Comparison of ENCODE assay signal across 20 cellular contexts in the genomic region with DNA sequence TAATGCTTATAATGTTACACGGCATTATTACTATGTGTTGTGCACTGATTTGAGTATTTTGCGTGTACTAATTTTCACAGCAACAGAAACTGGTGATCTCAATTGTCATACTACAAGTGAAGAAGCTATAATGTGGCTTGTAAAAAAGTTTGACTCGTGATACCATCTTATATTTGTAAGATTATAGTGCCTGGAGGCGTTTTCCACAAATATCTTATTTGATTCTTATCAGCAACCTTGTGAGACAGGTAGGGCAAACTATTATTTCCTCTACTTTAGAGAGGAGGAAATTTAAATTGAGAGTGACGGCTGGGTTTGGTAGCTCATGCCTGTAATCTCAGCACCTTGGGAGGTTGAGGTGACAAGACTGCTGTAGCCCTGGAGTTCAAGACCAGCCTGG. TPM values are rescaled to one million over a fixed set of nuclear protein-coding genes. Genes with fewer than 3 reads are reported as not detected.
A peak's percentile ranks its signal among the peaks of the same experiment; 100 is the strongest.
DNase-seq lines count a peak whose midpoint lies in the region; ATAC-seq and TF ChIP-seq lines count a peak whose summit lies in the region.
"Had no signal": no experiment of that assay in that cellular context is flagged by ENCODE, and none has a peak within 500 bp of the region (broad histone marks: within the 10 kb centered on the region; RNA-seq: fewer than 3 reads in every experiment).

No MANE protein-coding gene starts in this region.

- ATAC-seq in CD4-positive, alpha-beta T cell (ENCODE audit: poor library complexity) = no peak
- ATAC-seq in naive thymus-derived CD4-positive, alpha-beta T cell = no peak
- ATAC-seq in GM19395 (IDR thresholded peaks at IDR 0.05; ENCODE audit: unreplicated experiment) = no peak
- ATAC-seq: GM12878 had no signal

- TF ChIP-seq CTCF in CD4-positive, alpha-beta T cell (IDR thresholded peaks at IDR 0.05) = no peak
- no peak for TF ChIP-seq CTCF in Loucy (conservative IDR thresholded peaks at IDR 0.05; ENCODE audit: low read length)
- TF ChIP-seq CTCF in breast epithelium (IDR thresholded peaks at IDR 0.05) = no peak

- DNase-seq in CD4-positive, alpha-beta T cell = no peak
- DNase-seq in naive thymus-derived CD4-positive, alpha-beta T cell = no peak
- DNase-seq in HuH-7.5 (ENCODE audit: low spot score) = no peak
- no peak for DNase-seq in breast epithelium (ENCODE audit: low spot score in 2 of 2)
- DNase-seq: Calu3; CD4-positive, alpha-beta memory T cell; EL; IMR-90; MG63; NCI-H1048; NCI-H1436; NCI-H2029; NCI-H345; NCI-H524 treated with DMSO at 0.1 percent for 48 hours had no signal

- H3K9me2 ChIP-seq in Loucy (replicated peaks; ENCODE audit: low read depth, low read length) = no peaks in the 10 kb centered on the region

- peak overlapping the region; percentile 50 for H3K4me3 Mint-ChIP-seq in CD4-positive, alpha-beta T cell
- peak overlapping the region in 9 of 10 donors; percentile 21 to 71 (median 41) for H3K4me3 Mint-ChIP-seq in naive thymus-derived CD4-positive, alpha-beta T cell
- H3K4me3 Mint-ChIP-seq: B cell had no signal

- H3K9me3 ChIP-seq in CD4-positive, alpha-beta T cell (ENCODE audit: control insufficient read depth, low read length) = no peaks in the 10 kb centered on the region
- H3K9me3 ChIP-seq in Loucy (ENCODE audit: insufficient read depth, low read depth, low read length) (no peaks in the 10 kb centered on the region), breast epithelium (no peaks in the 10 kb centered on the region)
- no peaks in the 10 kb centered on the region for H3K9me3 ChIP-seq in naive thymus-derived CD4-positive, alpha-beta T cell (ENCODE audit: control insufficient read depth in 2 of 3, low read length in 3 of 3)
- H3K9me3 ChIP-seq: MG63 had no signal

- TF ChIP-seq POLR2A in breast epithelium (IDR thresholded peaks at IDR 0.05) = no peak

- CTCF ChIA-PET in CD4-positive, alpha-beta T cell (lab: Charles Lee) = no interaction called here
- CTCF ChIA-PET in naive thymus-derived CD4-positive, alpha-beta T cell (lab: Charles Lee) = interaction anchor here (0.5 kb wide), 1 partner anchor 104 kb away, joined by 4 read pairs; no protein-coding TSS in a partner anchor

- intact Hi-C loops in CD4-positive, alpha-beta T cell (cut with DNase I, micrococcal nuclease) = no loop called here
- intact Hi-C loops in naive thymus-derived CD4-positive, alpha-beta T cell (cut with micrococcal nuclease) = no loop called here
- intact Hi-C loops in breast epithelium (cut with DNase I; ENCODE audit: low total_unique reads) = no loop called here

- no peaks in the 10 kb centered on the region for H3F3A ChIP-seq in Loucy (ENCODE audit: low read depth)

- H4K20me1 ChIP-seq in Loucy (ENCODE audit: insufficient read depth, low read length, poor library complexity, severe bottlenecking) = peaks cover 43% of the 10 kb centered on the region

- H3K27me3 Mint-ChIP-seq in CD4-positive, alpha-beta T cell = no peaks in the 10 kb centered on the region
- no peaks in the 10 kb centered on the region for H3K27me3 Mint-ChIP-seq in naive thymus-derived CD4-positive, alpha-beta T cell
- H3K27me3 Mint-ChIP-seq: B cell; CD4-positive, alpha-beta memory T cell had no signal

- H3K36me3 ChIP-seq in ACC112 (ENCODE audit: insufficient read depth, low read length) (peaks cover 35% of the 10 kb centered on the region), Loucy (ENCODE audit: insufficient read depth, low read length) (peaks cover 5% of the 10 kb centered on the region; the same call in 1 of the 2 replicates), breast epithelium (no peaks in the 10 kb centered on the region)
- H3K36me3 ChIP-seq in naive thymus-derived CD4-positive, alpha-beta T cell (ENCODE audit: control insufficient read depth in 2 of 3, insufficient read depth in 3 of 3, low read length in 3 of 3) = peaks cover 0 to 4% (median 0%) of the 10 kb centered on the region in 3 experiments

- peaks cover 29% of the 10 kb centered on the region for H3K4me1 Mint-ChIP-seq in CD4-positive, alpha-beta T cell (ENCODE audit: low read depth)
- H3K4me1 Mint-ChIP-seq in naive thymus-derived CD4-positive, alpha-beta T cell = peaks cover 0 to 43% (median 29%) of the 10 kb centered on the region in 7 donors

- H3K4me3 ChIP-seq in ACC112 (ENCODE audit: low read depth, low read length) (peak overlapping the region; percentile 54), Loucy (ENCODE audit: low read length, poor library complexity, severe bottlenecking) (peak overlapping the region; percentile 31), breast epithelium (no peak overlapping the region)
- no peak overlapping the region for H3K4me3 ChIP-seq in naive thymus-derived CD4-positive, alpha-beta T cell (ENCODE audit: low read length)
- H3K4me3 ChIP-seq: GM12878, MG63 had no signal

- H3K27me3 ChIP-seq in ACC112 (ENCODE audit: insufficient read depth, low read length) (no peaks in the 10 kb centered on the region), Loucy (ENCODE audit: insufficient read depth, low read length, poor library complexity, severe bottlenecking) (no peaks in the 10 kb centered on the region), breast epithelium (no peaks in the 10 kb centered on the region)
- no peaks in the 10 kb centered on the region for H3K27me3 ChIP-seq in CD4-positive, alpha-beta T cell (ENCODE audit: control insufficient read depth, insufficient read depth, low read length)
- no peaks in the 10 kb centered on the region for H3K27me3 ChIP-seq in naive thymus-derived CD4-positive, alpha-beta T cell (ENCODE audit: control insufficient read depth in 2 of 2, insufficient read depth in 2 of 2, low read length in 2 of 2)
- H3K27me3 ChIP-seq: MG63 had no signal

- peak overlapping the region; percentile 63 for H3K27ac Mint-ChIP-seq in CD4-positive, alpha-beta T cell
- H3K27ac Mint-ChIP-seq in naive thymus-derived CD4-positive, alpha-beta T cell = peak overlapping the region in 4 of 9 donors; percentile 36 to 59 (median 48)
- H3K27ac Mint-ChIP-seq: B cell had no signal

- POLR2A ChIA-PET in CD4-positive, alpha-beta T cell (lab: Charles Lee) = interaction anchor here (1.3 kb wide), 1 partner anchor 48 kb away, joined by 5 read pairs; a partner anchor contains a TSS
- POLR2A ChIA-PET in naive thymus-derived CD4-positive, alpha-beta T cell (lab: Charles Lee) = interaction anchor here (1.3 to 1.8 kb wide), 2 partner anchors 48 to 107 kb away, joined by 5 to 8 read pairs; a partner anchor contains a TSS

- no peaks in the 10 kb centered on the region for H3K9me3 Mint-ChIP-seq in CD4-positive, alpha-beta T cell
- H3K9me3 Mint-ChIP-seq in naive thymus-derived CD4-positive, alpha-beta T cell = no peaks in the 10 kb centered on the region
- H3K9me3 Mint-ChIP-seq: CD4-positive, alpha-beta memory T cell had no signal

- no peak overlapping the region for H3K9ac ChIP-seq in Loucy (ENCODE audit: low read depth, low read length, poor library complexity, severe bottlenecking)

- no peak overlapping the region for H3K27ac ChIP-seq in ACC112 (ENCODE audit: low read depth, low read length)
- no peak overlapping the region for H3K27ac ChIP-seq in CD4-positive, alpha-beta T cell (ENCODE audit: low read depth, low read length)
- no peak overlapping the region for H3K27ac ChIP-seq in naive thymus-derived CD4-positive, alpha-beta T cell (ENCODE audit: low read depth, low read length)
- H3K27ac ChIP-seq in breast epithelium = no peak overlapping the region
- H3K27ac ChIP-seq: HL-60 had no signal

- H2AFZ ChIP-seq in ACC112 (ENCODE audit: low read length, unreplicated experiment) (no peak overlapping the region), Loucy (ENCODE audit: low read length) (no peak overlapping the region)

- H3K79me2 ChIP-seq in ACC112 (ENCODE audit: control insufficient read depth, insufficient read depth, low read length, unreplicated experiment) (peaks cover 82% of the 10 kb centered on the region), Loucy (ENCODE audit: insufficient read depth, low read length) (peaks cover 77% of the 10 kb centered on the region)

- peak overlapping the region; percentile 71 for H3K4me2 ChIP-seq in Loucy (ENCODE audit: low read depth, low read length, poor library complexity, severe bottlenecking)

- H3K36me3 Mint-ChIP-seq in CD4-positive, alpha-beta T cell (ENCODE audit: low read depth) = peaks cover 61% of the 10 kb centered on the region
- peaks cover 0 to 10% (median 0%) of the 10 kb centered on the region in 5 donors for H3K36me3 Mint-ChIP-seq in naive thymus-derived CD4-positive, alpha-beta T cell

- peaks cover 33% of the 10 kb centered on the region for H3K4me1 ChIP-seq in ACC112 (ENCODE audit: control insufficient read depth, insufficient read depth, low read length, unreplicated experiment)
- H3K4me1 ChIP-seq in Loucy (ENCODE audit: insufficient read depth, low read length, poor library complexity, severe bottlenecking) = peaks cover 16% of the 10 kb centered on the region
- peaks cover 0 to 3% of the 10 kb centered on the region in 2 donors for H3K4me1 ChIP-seq in naive thymus-derived CD4-positive, alpha-beta T cell (ENCODE audit: control insufficient read depth in 2 of 2, insufficient read depth in 2 of 2, low read length in 2 of 2)
- no peaks in the 10 kb centered on the region for H3K4me1 ChIP-seq in breast epithelium

RNA-seq across cellular contexts. Expression of a gene that starts 4.5 kb away (rescaled TPM):
- 10 to 100 TPM; 32.1 to 34.1 TPM for total RNA-seq in CD4-positive, alpha-beta T cell
- total RNA-seq in naive thymus-derived CD4-positive, alpha-beta T cell = 10 to 100 TPM; 34.9 to 67.7 (median 43.0) TPM
- 10 to 100 TPM; 22.6 to 28.8 TPM for polyA plus RNA-seq in naive thymus-derived CD4-positive, alpha-beta T cell
- total RNA-seq in breast epithelium = 10 to 100 TPM; 38.7 to 45.5 (median 45.1) TPM

RNA-seq across cellular contexts. Expression of a gene that starts 47.6 kb away (rescaled TPM):
- total RNA-seq in CD4-positive, alpha-beta T cell = 10 to 100 TPM; 10.1 to 10.9 TPM
- total RNA-seq in naive thymus-derived CD4-positive, alpha-beta T cell = 10 to 100 TPM; 17.6 to 55.6 (median 27.3) TPM
- polyA plus RNA-seq in naive thymus-derived CD4-positive, alpha-beta T cell = 10 to 100 TPM; 55.8 to 76.3 TPM
- 10 to 100 TPM; 18.9 to 31.0 (median 30.8) TPM for total RNA-seq in breast epithelium

Comparison
In these comparisons a context has a peak if more than half of its experiments do, and no peak if none do; other contexts are left out.
1. H3K4me3 ChIP-seq: peak in ACC112 (single experiment) and Loucy (single experiment); none in naive thymus-derived CD4-positive, alpha-beta T cell (single experiment) and breast epithelium (0 of 3).